ENCODE assay signal across 10 cellular contexts in genomic region chr5:119302449-119302848, GRCh38. TPM values are rescaled to one million over a fixed set of nuclear protein-coding genes. Genes with fewer than 3 reads are reported as not detected.
DNase-seq lines count a peak whose midpoint lies in the region; ATAC-seq, FAIRE-seq and TF ChIP-seq lines count a peak whose summit lies in the region.
"Had no signal": no experiment of that assay in that cellular context is flagged by ENCODE, and none has a peak within 500 bp of the region (broad histone marks: within the 10 kb centered on the region; RNA-seq: fewer than 3 reads in every experiment).

No MANE protein-coding gene starts in this region.

- H3K4me2 ChIP-seq in A549, result peak overlapping the region; percentile 82

- POLR2A ChIA-PET in A549 (lab: Yijun Ruan, JAX), result interaction anchor here (0.9 to 3.4 kb wide), 6 partner anchors 12 to 251 kb away, joined by 3 to 17 read pairs (median 10); partner anchors contain the start of gene DMXL1
- POLR2A ChIA-PET in CD8-positive, alpha-beta memory T cell (lab: Charles Lee), result interaction anchor here (1.0 kb wide), 1 partner anchor 24 kb away, joined by 3 read pairs; no protein-coding TSS in a partner anchor

- TF ChIP-seq EP300 in A549 (IDR thresholded peaks at IDR 0.05), result no peak

- TF ChIP-seq POLR2A in A549 (IDR thresholded peaks at IDR 0.05; ENCODE audit: low read length), result no peak

- peak overlapping the region; percentile 29 to 71 (median 63) for H3K4me3 Mint-ChIP-seq in CD8-positive, alpha-beta memory T cell
- peak overlapping the region; percentile 51 for H3K4me3 Mint-ChIP-seq in activated naive CD8-positive, alpha-beta T cell treated with anti-CD3 and anti-CD28 coated beads for 36 hours

- ATAC-seq in A549, result no peak

- no peak for FAIRE-seq in A549 (lab: Jason Lieb, UNC)
- FAIRE-seq in D721Med (lab: Jason Lieb, UNC), result no peak

- H3K27ac Mint-ChIP-seq in CD8-positive, alpha-beta memory T cell, result peak overlapping the region; percentile 81 to 100 (median 96)
- H3K27ac Mint-ChIP-seq in activated naive CD8-positive, alpha-beta T cell treated with anti-CD3 and anti-CD28 coated beads for 36 hours, result peak overlapping the region; percentile 88

- H3K9me3 Mint-ChIP-seq in CD8-positive, alpha-beta memory T cell, result peaks cover 0 to 9% (median 0%) of the 10 kb centered on the region in 5 donors
- peaks cover 3% of the 10 kb centered on the region for H3K9me3 Mint-ChIP-seq in activated naive CD8-positive, alpha-beta T cell treated with anti-CD3 and anti-CD28 coated beads for 36 hours

- H3K4me1 ChIP-seq in A549, result peaks cover 71% of the 10 kb centered on the region
- peaks cover 77% of the 10 kb centered on the region for H3K4me1 ChIP-seq in CD8-positive, alpha-beta memory T cell (ENCODE audit: insufficient read depth, low read length)
- H3K4me1 ChIP-seq in mesodermal cell (ENCODE audit: control insufficient read depth, insufficient read depth, low read length, poor library complexity, severe bottlenecking), result peaks cover 29% of the 10 kb centered on the region

- H3K27me3 Mint-ChIP-seq in CD8-positive, alpha-beta memory T cell, result peaks cover 0 to 3% of the 10 kb centered on the region in 2 donors
- no peaks in the 10 kb centered on the region for H3K27me3 Mint-ChIP-seq in activated naive CD8-positive, alpha-beta T cell treated with anti-CD3 and anti-CD28 coated beads for 36 hours

- DNase-seq in A549 (ENCODE audit: low read depth in 1 of 2, low spot score in 1 of 2) (no peak), NCI-H2227 treated with DMSO at 0.1 percent for 48 hours (lab: John Stamatoyannopoulos, UW) (no peak), D721Med (ENCODE audit: insufficient read length, low spot score) (no peak), ecto neural progenitor cell (ENCODE audit: low spot score) (no peak), NCI-H2029 treated with DMSO at 0.1 percent for 48 hours (lab: John Stamatoyannopoulos, UW) (no peak)
- no peak for DNase-seq in CD8-positive, alpha-beta memory T cell
- no peak for DNase-seq in activated naive CD8-positive, alpha-beta T cell treated with anti-CD3 and anti-CD28 coated beads for 36 hours
- DNase-seq: H7, NCI-H187 had no signal

- H3K27me3 ChIP-seq in CD8-positive, alpha-beta memory T cell (ENCODE audit: insufficient read depth, low read length, poor library complexity, severe bottlenecking), result no peaks in the 10 kb centered on the region

- TF ChIP-seq RAD21 in A549 (conservative IDR thresholded peaks at IDR 0.05 in 1 of 2, IDR thresholded peaks at IDR 0.05 in 1 of 2), result no peak

- TF ChIP-seq CTCF in A549 (IDR thresholded peaks at IDR 0.05), result no peak
- no peak for TF ChIP-seq CTCF in D721Med (IDR thresholded peaks at IDR 0.05; ENCODE audit: insufficient read depth, missing control alignments)

- H3K36me3 Mint-ChIP-seq in CD8-positive, alpha-beta memory T cell, result peaks cover 3 to 10% (median 3%) of the 10 kb centered on the region in 3 donors
- H3K36me3 Mint-ChIP-seq in activated naive CD8-positive, alpha-beta T cell treated with anti-CD3 and anti-CD28 coated beads for 36 hours, result peaks cover 55% of the 10 kb centered on the region

- H3K27ac ChIP-seq in A549 (peak overlapping the region; percentile 82 to 89), mesodermal cell (ENCODE audit: low read depth, low read length, severe bottlenecking) (peak overlapping the region; percentile 84)
- no peak overlapping the region for H3K27ac ChIP-seq in CD8-positive, alpha-beta memory T cell (ENCODE audit: low read depth, low read length)

- H3K9me3 ChIP-seq in A549, result no peaks in the 10 kb centered on the region
- H3K9me3 ChIP-seq in CD8-positive, alpha-beta memory T cell (ENCODE audit: low read length), result no peaks in the 10 kb centered on the region
- peaks cover 5% of the 10 kb centered on the region for H3K9me3 ChIP-seq in mesodermal cell (ENCODE audit: control insufficient read depth, low read length)

- H3K4me3 ChIP-seq in A549 (peak overlapping the region; percentile 14), mesodermal cell (ENCODE audit: extremely low read depth, insufficient read depth, low read length, poor library complexity, severe bottlenecking) (no peak overlapping the region)
- H3K4me3 ChIP-seq in CD8-positive, alpha-beta memory T cell (ENCODE audit: low read length), result no peak overlapping the region

- CTCF ChIA-PET in A549 (lab: Yijun Ruan, JAX), result interaction anchor here (0.7 to 4.4 kb wide), 8 partner anchors 12 to 251 kb away, joined by 3 to 22 read pairs (median 6); no protein-coding TSS in a partner anchor
- CTCF ChIA-PET in CD8-positive, alpha-beta memory T cell (lab: Charles Lee), result interaction anchor here (1.4 to 3.6 kb wide), 3 partner anchors 12 to 109 kb away, joined by 3 to 20 read pairs (median 6); no protein-coding TSS in a partner anchor

- peaks cover 86 to 91% (median 90%) of the 10 kb centered on the region in 3 donors for H3K4me1 Mint-ChIP-seq in CD8-positive, alpha-beta memory T cell
- H3K4me1 Mint-ChIP-seq in activated naive CD8-positive, alpha-beta T cell treated with anti-CD3 and anti-CD28 coated beads for 36 hours, result peaks cover 78% of the 10 kb centered on the region

- WGBS in A549 (ENCODE audit: missing lambda C conversion rate), result 8% methylated on average over 3 of the region's 3 CpGs
- WGBS in mesodermal cell (ENCODE audit: insufficient coverage in 2 of 2), 2 experiments, result 70 to 100% methylated on average over 1 of the region's 3 CpGs

- no peaks in the 10 kb centered on the region for H3K36me3 ChIP-seq in CD8-positive, alpha-beta memory T cell (ENCODE audit: insufficient read depth, low read length)
- H3K36me3 ChIP-seq in mesodermal cell (ENCODE audit: control insufficient read depth, insufficient read depth, low read length), result no peaks in the 10 kb centered on the region

TF ChIP-seq in A549, 52 proteins besides CTCF, POLR2A, EP300 and RAD21:
- no peak for TF ChIP-seq ESRRA (IDR thresholded peaks at IDR 0.05; ENCODE audit: borderline replicate concordance, low read length)
- 0 out of 2 replicates have a peak, but pooled peaks have one; percentile 17 for TF ChIP-seq MYC (IDR thresholded peaks at IDR 0.05; ENCODE audit: borderline replicate concordance, low read length)
- no peak for TF ChIP-seq MAZ (IDR thresholded peaks at IDR 0.05; ENCODE audit: borderline replicate concordance, low read depth, low read length)
- no peak for TF ChIP-seq RNF2 (IDR thresholded peaks at IDR 0.05; ENCODE audit: borderline replicate concordance, low read depth)
TF ChIP-seq in A549: peak in this region for 1.

RNA-seq across cellular contexts. Expression of gene TNFAIP8, which starts 53.4 kb away (rescaled TPM):
- polyA plus RNA-seq in A549 (2011; rRNA removed) (30.3 and 35.7 TPM in 2 replicates), A549 (2017; fragmentation: RNase III; extraction: RNeasy Plus Mini Kit Qiagen cat#74134 plus additional on column Dnase treatment) (33.4 to 35.0 TPM (median 34.9 TPM) in 3 replicates)
- 23.2 and 23.9 TPM in 2 replicates for polyA plus RNA-seq in A549 (2012; cell fraction: cytosol; rRNA removed)
- 9.2 and 10.7 TPM in 2 replicates for polyA plus RNA-seq in A549 (2012; cell fraction: nucleus; rRNA removed)
- 10.2 and 13.7 TPM in 2 replicates for polyA minus RNA-seq in A549 (2011; rRNA and poly(A)+ RNA removed)
- 100 to 1,000 TPM; 295 to 311 TPM for total RNA-seq in CD8-positive, alpha-beta memory T cell
- polyA plus RNA-seq in CD8-positive, alpha-beta memory T cell, result 207 TPM
- 100 to 1,000 TPM; 176 to 178 TPM for total RNA-seq in activated naive CD8-positive, alpha-beta T cell treated with anti-CD3 and anti-CD28 coated beads for 36 hours
- 19.2 TPM for polyA plus RNA-seq in mesodermal cell (2013, experiment 1 of 2)
- 22.3 TPM for polyA plus RNA-seq in mesodermal cell (2013, experiment 2 of 2)
